In genomic region chr9:83188272-83188671, GRCh38 we compare ENCODE assay signal across 16 cellular contexts.
"Had no signal": no experiment of that assay in that cellular context is flagged by ENCODE, and none has a peak within 500 bp of the region (broad histone marks: within the 10 kb centered on the region; RNA-seq: fewer than 3 reads in every experiment).

No MANE protein-coding gene starts in this region.

- DNase-seq: activated CD4-positive, alpha-beta T cell treated with anti-CD3 and anti-CD28 coated beads for 1 hour; activated CD4-positive, alpha-beta T cell treated with anti-CD3 and anti-CD28 coated beads, Interleukin-2, amount 50 U/mL, for 48 hours; activated naive CD4-positive, alpha-beta T cell treated with anti-CD3 and anti-CD28 coated beads for 36 hours; activated naive CD8-positive, alpha-beta T cell treated with anti-CD3 and anti-CD28 coated beads, Interleukin-2, amount 50 U/mL, for 24 hours; effector memory CD4-positive, alpha-beta T cell; heart left ventricle; immature natural killer cell; mesendoderm; natural killer cell; stimulated activated CD4-positive, alpha-beta T cell treated with anti-CD3 and anti-CD28 coated beads, Interleukin-12 subunit alpha, Interleukin-12 subunit beta, amount 100 ng/mL, for 4 hours; stimulated activated CD4-positive, alpha-beta T cell treated with anti-CD3 and anti-CD28 coated beads, Interleukin-2, amount 100 ng/mL, for 24 hours had no signal

- H3K27me3 ChIP-seq: ascending aorta had no signal

- H3K4me3 ChIP-seq: ascending aorta, breast epithelium, heart left ventricle, thoracic aorta had no signal

- H3K9me3 ChIP-seq: ascending aorta, breast epithelium, heart left ventricle, thoracic aorta had no signal

- H3K36me3 ChIP-seq: ascending aorta, breast epithelium, heart left ventricle, thoracic aorta had no signal

- H3K4me1 ChIP-seq: ascending aorta, breast epithelium had no signal

- FAIRE-seq: frontal cortex had no signal

- H3K27ac ChIP-seq: ascending aorta, breast epithelium, epithelial cell of prostate, heart left ventricle, thoracic aorta had no signal
